8 cellular contexts compared by ENCODE assay signal in genomic region chr5:138752341-138752950, GRCh38. TPM values are rescaled to one million over a fixed set of nuclear protein-coding genes. Genes with fewer than 3 reads are reported as not detected.
DNase-seq lines count a peak whose midpoint lies in the region; ATAC-seq and TF ChIP-seq lines count a peak whose summit lies in the region.

No MANE protein-coding gene starts in this region.

- CTCF ChIA-PET in activated CD4-positive, alpha-beta T cell treated with anti-CD3 and anti-CD28 coated beads, Interleukin-2, amount 10 ng/mL, durations not matched to agents 7 days and 5 days (lab: Charles Lee): interaction anchor here (0.7 to 1.6 kb wide), 2 partner anchors 11 to 54 kb away, joined by 5 to 6 read pairs; no protein-coding TSS in a partner anchor

- H3K4me1 Mint-ChIP-seq in activated CD4-positive, alpha-beta T cell treated with anti-CD3 and anti-CD28 coated beads, Interleukin-2, amount 10 ng/mL, durations not matched to agents 7 days and 5 days: peaks cover 17% of the 10 kb centered on the region
- H3K4me1 Mint-ChIP-seq in endothelial cell (ENCODE audit: unreplicated experiment): peaks cover 25% of the 10 kb centered on the region
- peaks cover 16% of the 10 kb centered on the region in 2 donors for H3K4me1 Mint-ChIP-seq in natural killer cell treated with Interleukin-12 subunit alpha and Interleukin-12 subunit beta and Interleukin-15 and Interleukin-18, amount 100 ng/mL, for 72 hours (ENCODE audit: low read depth in 2 of 2)

- POLR2A ChIA-PET in activated CD4-positive, alpha-beta T cell treated with anti-CD3 and anti-CD28 coated beads, Interleukin-2, amount 10 ng/mL, durations not matched to agents 7 days and 5 days (lab: Charles Lee): no interaction called here

- H3K36me3 Mint-ChIP-seq in activated CD4-positive, alpha-beta T cell treated with anti-CD3 and anti-CD28 coated beads, Interleukin-2, amount 10 ng/mL, durations not matched to agents 7 days and 5 days (ENCODE audit: low read depth): peaks cover 8% of the 10 kb centered on the region
- H3K36me3 Mint-ChIP-seq in endothelial cell (ENCODE audit: low read depth, unreplicated experiment): peaks cover 18% of the 10 kb centered on the region
- H3K36me3 Mint-ChIP-seq in natural killer cell treated with Interleukin-12 subunit alpha and Interleukin-12 subunit beta and Interleukin-15 and Interleukin-18, amount 100 ng/mL, for 72 hours: peaks cover 1% of the 10 kb centered on the region

- DNase-seq in activated CD4-positive, alpha-beta T cell treated with anti-CD3 and anti-CD28 coated beads, Interleukin-2, amount 10 ng/mL, durations not matched to agents 7 days and 5 days: no peak
- DNase-seq in activated CD4-positive, alpha-beta T cell treated with anti-CD3 and anti-CD28 coated beads, Interleukin-2, amount 50 U/mL, for 48 hours: no peak
- DNase-seq in RPMI8226: peak; percentile 61
- peak; percentile 19 for DNase-seq in endothelial cell (ENCODE audit: low spot score)
- DNase-seq in natural killer cell treated with Interleukin-12 subunit alpha and Interleukin-12 subunit beta and Interleukin-15 and Interleukin-18, amount 100 ng/mL, for 72 hours (ENCODE audit: low spot score): no peak
- no peak for DNase-seq in OCI-M2 (lab: John Stamatoyannopoulos, UW; ENCODE audit: unreplicated experiment)
- DNase-seq in SIG-M5 (lab: John Stamatoyannopoulos, UW): no peak

- peaks cover 57% of the 10 kb centered on the region for H3K27me3 Mint-ChIP-seq in activated CD4-positive, alpha-beta T cell treated with anti-CD3 and anti-CD28 coated beads, Interleukin-2, amount 10 ng/mL, durations not matched to agents 7 days and 5 days
- H3K27me3 Mint-ChIP-seq in endothelial cell (ENCODE audit: unreplicated experiment): peaks cover 14% of the 10 kb centered on the region
- peaks cover 0 to 21% of the 10 kb centered on the region in 2 donors for H3K27me3 Mint-ChIP-seq in natural killer cell treated with Interleukin-12 subunit alpha and Interleukin-12 subunit beta and Interleukin-15 and Interleukin-18, amount 100 ng/mL, for 72 hours

- peak overlapping the region; percentile 41 for H3K27ac Mint-ChIP-seq in activated CD4-positive, alpha-beta T cell treated with anti-CD3 and anti-CD28 coated beads, Interleukin-2, amount 10 ng/mL, durations not matched to agents 7 days and 5 days
- H3K27ac Mint-ChIP-seq in endothelial cell (ENCODE audit: unreplicated experiment): peak overlapping the region; percentile 91
- peak overlapping the region in 1 of 2 donors; percentile 48 for H3K27ac Mint-ChIP-seq in natural killer cell treated with Interleukin-12 subunit alpha and Interleukin-12 subunit beta and Interleukin-15 and Interleukin-18, amount 100 ng/mL, for 72 hours

- TF ChIP-seq CTCF in endothelial cell (IDR thresholded peaks at IDR 0.05; ENCODE audit: unreplicated experiment): no peak

- no peak for ATAC-seq in natural killer cell treated with Interleukin-12 subunit alpha and Interleukin-12 subunit beta and Interleukin-15 and Interleukin-18, amount 100 ng/mL, for 72 hours
- ATAC-seq in GM19455 (IDR thresholded peaks at IDR 0.05; ENCODE audit: unreplicated experiment): no peak

- peak overlapping the region; percentile 67 for H3K4me3 Mint-ChIP-seq in activated CD4-positive, alpha-beta T cell treated with anti-CD3 and anti-CD28 coated beads, Interleukin-2, amount 10 ng/mL, durations not matched to agents 7 days and 5 days
- peak overlapping the region; percentile 91 for H3K4me3 Mint-ChIP-seq in endothelial cell (ENCODE audit: unreplicated experiment)
- peak overlapping the region; percentile 69 for H3K4me3 Mint-ChIP-seq in natural killer cell treated with Interleukin-12 subunit alpha and Interleukin-12 subunit beta and Interleukin-15 and Interleukin-18, amount 100 ng/mL, for 72 hours

- H3K9me3 Mint-ChIP-seq in activated CD4-positive, alpha-beta T cell treated with anti-CD3 and anti-CD28 coated beads, Interleukin-2, amount 10 ng/mL, durations not matched to agents 7 days and 5 days: peaks cover 5% of the 10 kb centered on the region
- H3K9me3 Mint-ChIP-seq in endothelial cell (ENCODE audit: unreplicated experiment): no peaks in the 10 kb centered on the region
- no peaks in the 10 kb centered on the region for H3K9me3 Mint-ChIP-seq in natural killer cell treated with Interleukin-12 subunit alpha and Interleukin-12 subunit beta and Interleukin-15 and Interleukin-18, amount 100 ng/mL, for 72 hours

RNA-seq across cellular contexts. Expression of gene CTNNA1, which starts 0.8 kb away (rescaled TPM):
- total RNA-seq in activated CD4-positive, alpha-beta T cell treated with anti-CD3 and anti-CD28 coated beads, Interleukin-2, amount 10 ng/mL, durations not matched to agents 7 days and 5 days: 10 to 100 TPM; 34.4 to 38.6 TPM
- 521 TPM for total RNA-seq in endothelial cell (ENCODE audit: unreplicated experiment)
- 10 to 100 TPM; 50.6 to 65.8 TPM for total RNA-seq in natural killer cell treated with Interleukin-12 subunit alpha and Interleukin-12 subunit beta and Interleukin-15 and Interleukin-18, amount 100 ng/mL, for 72 hours

Comparison
In these comparisons a context has a peak if more than half of its experiments do, and no peak if none do; other contexts are left out.
1. DNase-seq: peak in RPMI8226 (single experiment) and endothelial cell (single experiment); none in activated CD4-positive, alpha-beta T cell treated with anti-CD3 and anti-CD28 coated beads, Interleukin-2, amount 10 ng/mL, durations not matched to agents 7 days and 5 days (single experiment), activated CD4-positive, alpha-beta T cell treated with anti-CD3 and anti-CD28 coated beads, Interleukin-2, amount 50 U/mL, for 48 hours (0 of 2), natural killer cell treated with Interleukin-12 subunit alpha and Interleukin-12 subunit beta and Interleukin-15 and Interleukin-18, amount 100 ng/mL, for 72 hours (single experiment), OCI-M2 (single experiment) and SIG-M5 (single experiment).
2. Peak in every context shown above with its lines, with median percentiles within 50 percentile points of each other: H3K4me3 Mint-ChIP-seq.